14 cellular contexts compared by ENCODE assay signal in genomic region chr20:45651726-45652125, GRCh38. TPM values are rescaled to one million over a fixed set of nuclear protein-coding genes. Genes with fewer than 3 reads are reported as not detected.
"Had no signal": no experiment of that assay in that cellular context is flagged by ENCODE, and none has a peak within 500 bp of the region (broad histone marks: within the 10 kb centered on the region; RNA-seq: fewer than 3 reads in every experiment).

No MANE protein-coding gene starts in this region.

RNA-seq across cellular contexts. Expression of gene WFDC11, which starts 18.3 kb away (rescaled TPM):
- total RNA-seq: activated CD4-positive, alpha-beta T cell treated with anti-CD3 and anti-CD28 coated beads for 36 hours; activated CD8-positive, alpha-beta memory T cell treated with anti-CD3 and anti-CD28 coated beads, Interleukin-2, amount 10 ng/mL, durations not matched to agents 7 days and 5 days; activated CD8-positive, alpha-beta T cell treated with anti-CD3 and anti-CD28 coated beads, Interleukin-2, amount 10 ng/mL, durations not matched to agents 7 days and 5 days; activated T-helper 2 cell treated with anti-CD3 and anti-CD28 coated beads, Interferon-gamma antibody, Interleukin-2, Interleukin-4, amounts not matched to agents 10 μg/mL and 5 μg/mL and 100 μg/mL, durations not matched to agents 14 hours and 24 hours and 36 hours; chondrocyte; gastrocnemius medialis; liver; naive thymus-derived CD8-positive, alpha-beta T cell; neural crest cell; psoas muscle; sigmoid colon; smooth muscle cell; ureter had no signal
- polyA plus RNA-seq: liver; naive thymus-derived CD8-positive, alpha-beta T cell; psoas muscle; sigmoid colon; smooth muscle cell had no signal

RNA-seq across cellular contexts. Expression of gene WFDC9, which starts 20.6 kb away (rescaled TPM):
- total RNA-seq: activated CD4-positive, alpha-beta T cell treated with anti-CD3 and anti-CD28 coated beads for 36 hours; activated CD8-positive, alpha-beta memory T cell treated with anti-CD3 and anti-CD28 coated beads, Interleukin-2, amount 10 ng/mL, durations not matched to agents 7 days and 5 days; activated CD8-positive, alpha-beta T cell treated with anti-CD3 and anti-CD28 coated beads, Interleukin-2, amount 10 ng/mL, durations not matched to agents 7 days and 5 days; activated T-helper 2 cell treated with anti-CD3 and anti-CD28 coated beads, Interferon-gamma antibody, Interleukin-2, Interleukin-4, amounts not matched to agents 10 μg/mL and 5 μg/mL and 100 μg/mL, durations not matched to agents 14 hours and 24 hours and 36 hours; chondrocyte; gastrocnemius medialis; liver; naive thymus-derived CD8-positive, alpha-beta T cell; neural crest cell; psoas muscle; sigmoid colon; smooth muscle cell; ureter had no signal
- polyA plus RNA-seq: liver; naive thymus-derived CD8-positive, alpha-beta T cell; psoas muscle; sigmoid colon; smooth muscle cell; thymus had no signal

RNA-seq across cellular contexts. Expression of gene WFDC10A, which starts 22.2 kb away (rescaled TPM):
- total RNA-seq: activated CD4-positive, alpha-beta T cell treated with anti-CD3 and anti-CD28 coated beads for 36 hours; activated CD8-positive, alpha-beta memory T cell treated with anti-CD3 and anti-CD28 coated beads, Interleukin-2, amount 10 ng/mL, durations not matched to agents 7 days and 5 days; activated CD8-positive, alpha-beta T cell treated with anti-CD3 and anti-CD28 coated beads, Interleukin-2, amount 10 ng/mL, durations not matched to agents 7 days and 5 days; activated T-helper 2 cell treated with anti-CD3 and anti-CD28 coated beads, Interferon-gamma antibody, Interleukin-2, Interleukin-4, amounts not matched to agents 10 μg/mL and 5 μg/mL and 100 μg/mL, durations not matched to agents 14 hours and 24 hours and 36 hours; chondrocyte; gastrocnemius medialis; liver; naive thymus-derived CD8-positive, alpha-beta T cell; neural crest cell; psoas muscle; sigmoid colon; smooth muscle cell; ureter had no signal
- polyA plus RNA-seq: liver; naive thymus-derived CD8-positive, alpha-beta T cell; psoas muscle; sigmoid colon; smooth muscle cell had no signal

RNA-seq across cellular contexts. Expression of gene WFDC13, which starts 50.1 kb away (rescaled TPM):
- total RNA-seq: activated CD4-positive, alpha-beta T cell treated with anti-CD3 and anti-CD28 coated beads for 36 hours; activated CD8-positive, alpha-beta memory T cell treated with anti-CD3 and anti-CD28 coated beads, Interleukin-2, amount 10 ng/mL, durations not matched to agents 7 days and 5 days; activated CD8-positive, alpha-beta T cell treated with anti-CD3 and anti-CD28 coated beads, Interleukin-2, amount 10 ng/mL, durations not matched to agents 7 days and 5 days; activated T-helper 2 cell treated with anti-CD3 and anti-CD28 coated beads, Interferon-gamma antibody, Interleukin-2, Interleukin-4, amounts not matched to agents 10 μg/mL and 5 μg/mL and 100 μg/mL, durations not matched to agents 14 hours and 24 hours and 36 hours; chondrocyte; gastrocnemius medialis; liver; naive thymus-derived CD8-positive, alpha-beta T cell; neural crest cell; psoas muscle; sigmoid colon; smooth muscle cell had no signal
- polyA plus RNA-seq: liver; naive thymus-derived CD8-positive, alpha-beta T cell; psoas muscle; sigmoid colon; smooth muscle cell had no signal

RNA-seq across cellular contexts. Expression of gene WFDC10B, which starts 53.1 kb away (rescaled TPM):
- total RNA-seq: activated CD4-positive, alpha-beta T cell treated with anti-CD3 and anti-CD28 coated beads for 36 hours; activated CD8-positive, alpha-beta memory T cell treated with anti-CD3 and anti-CD28 coated beads, Interleukin-2, amount 10 ng/mL, durations not matched to agents 7 days and 5 days; activated CD8-positive, alpha-beta T cell treated with anti-CD3 and anti-CD28 coated beads, Interleukin-2, amount 10 ng/mL, durations not matched to agents 7 days and 5 days; activated T-helper 2 cell treated with anti-CD3 and anti-CD28 coated beads, Interferon-gamma antibody, Interleukin-2, Interleukin-4, amounts not matched to agents 10 μg/mL and 5 μg/mL and 100 μg/mL, durations not matched to agents 14 hours and 24 hours and 36 hours; chondrocyte; gastrocnemius medialis; liver; naive thymus-derived CD8-positive, alpha-beta T cell; neural crest cell; psoas muscle; sigmoid colon; smooth muscle cell had no signal
- polyA plus RNA-seq: liver; naive thymus-derived CD8-positive, alpha-beta T cell; psoas muscle; smooth muscle cell had no signal
